Comparison of ENCODE assay signal across 11 cellular contexts in genomic region chr3:134803051-134803505, GRCh38. TPM values are rescaled to one million over a fixed set of nuclear protein-coding genes. Genes with fewer than 3 reads are reported as not detected.
DNase-seq lines count a peak whose midpoint lies in the region; ATAC-seq and TF ChIP-seq lines count a peak whose summit lies in the region.
"Had no signal": no experiment of that assay in that cellular context is flagged by ENCODE, and none has a peak within 500 bp of the region (broad histone marks: within the 10 kb centered on the region; RNA-seq: fewer than 3 reads in every experiment).

No MANE protein-coding gene starts in this region.

- H3F3A ChIP-seq in PC-9 (ENCODE audit: insufficient read depth, low read depth): no peaks in the 10 kb centered on the region

- H3K27me3 ChIP-seq in effector memory CD4-positive, alpha-beta T cell (replicated peaks; ENCODE audit: control insufficient read depth, insufficient read depth, low read length, poor library complexity, severe bottlenecking): no peaks in the 10 kb centered on the region
- H3K27me3 ChIP-seq in PC-9 (ENCODE audit: insufficient read depth, low read depth): peaks cover 77% of the 10 kb centered on the region

- ATAC-seq in HG02623 (IDR thresholded peaks at IDR 0.05; ENCODE audit: unreplicated experiment): peak; percentile 59

- CTCF ChIA-PET in PC-9 (lab: Charles Lee): no interaction called here

- H3K4me3 ChIP-seq in Jurkat, Clone E6-1 (ENCODE audit: low read length): no peak overlapping the region
- H3K4me3 ChIP-seq in effector memory CD4-positive, alpha-beta T cell (ENCODE audit: insufficient read depth, low read depth, low read length, poor library complexity, severe bottlenecking): no peak overlapping the region
- no peak overlapping the region for H3K4me3 ChIP-seq in PC-9

- H3K4me1 ChIP-seq in effector memory CD4-positive, alpha-beta T cell (ENCODE audit: control insufficient read depth, insufficient read depth, low read length, poor library complexity, severe bottlenecking): no peaks in the 10 kb centered on the region
- no peaks in the 10 kb centered on the region for H3K4me1 ChIP-seq in PC-9 (replicated peaks; ENCODE audit: insufficient read depth)

- H3K9me3 ChIP-seq in effector memory CD4-positive, alpha-beta T cell (ENCODE audit: control insufficient read depth, low read length): no peaks in the 10 kb centered on the region
- H3K9me3 ChIP-seq in PC-9 (ENCODE audit: insufficient read depth, low read depth): no peaks in the 10 kb centered on the region

- BruUV-seq in PC-9 (replicated peaks; lab: Mats Ljungman, UMichigan): no TSS peak

- H3K4me2 ChIP-seq in PC-9: no peak overlapping the region

- no peaks in the 10 kb centered on the region for H3K9me2 ChIP-seq in PC-9 (ENCODE audit: insufficient read depth)

- TF ChIP-seq CTCF in PC-9 (conservative IDR thresholded peaks at IDR 0.05): no peak

- no peaks in the 10 kb centered on the region for H3K36me3 ChIP-seq in effector memory CD4-positive, alpha-beta T cell (ENCODE audit: control insufficient read depth, insufficient read depth, low read length)
- H3K36me3 ChIP-seq in PC-9 (ENCODE audit: low read depth): no peaks in the 10 kb centered on the region

- DNase-seq in stimulated activated CD4-positive, alpha-beta T cell treated with anti-CD3 and anti-CD28 coated beads, TNF-alpha, amount 100 ng/mL, for 48 hours (ENCODE audit: low read depth in 3 of 3): peak in 2 of 3 donors; percentile 20 to 23
- no peak for DNase-seq in stimulated activated CD4-positive, alpha-beta T cell treated with anti-CD3 and anti-CD28 coated beads, Interleukin-4, amount 100 ng/mL, for 24 hours
- DNase-seq in Jurkat, Clone E6-1 (ENCODE audit: low read depth, low spot score): peak; percentile 25
- DNase-seq in NCI-H524 treated with DMSO at 0.1 percent for 48 hours (lab: John Stamatoyannopoulos, UW): no peak
- DNase-seq in C1 segment of cervical spinal cord (lab: John Stamatoyannopoulos, UW): no peak
- DNase-seq in effector memory CD4-positive, alpha-beta T cell: no peak
- no peak for DNase-seq in PC-9
- DNase-seq: glutamatergic neuron, NCI-H526 treated with DMSO at 0.1 percent for 48 hours had no signal

- H3K27ac ChIP-seq in effector memory CD4-positive, alpha-beta T cell (ENCODE audit: insufficient read depth, low read length, poor library complexity, severe bottlenecking): no peak overlapping the region
- H3K27ac ChIP-seq in PC-9: no peak overlapping the region
- H3K27ac ChIP-seq: C4-2B had no signal

- POLR2A ChIA-PET in PC-9 (lab: Charles Lee; ENCODE audit: unreplicated experiment): no interaction called here

- H4K20me1 ChIP-seq in PC-9 (ENCODE audit: insufficient read depth): no peaks in the 10 kb centered on the region

- H2AFZ ChIP-seq in PC-9: no peak overlapping the region

- H3K79me2 ChIP-seq in PC-9 (ENCODE audit: low read depth): no peaks in the 10 kb centered on the region

- intact Hi-C loops in PC-9 (cut with micrococcal nuclease; ENCODE audit: unreplicated experiment): no loop called here

RNA-seq across cellular contexts. Expression of gene EPHB1, which starts 8.0 kb away (rescaled TPM):
- 3.8 TPM for polyA plus RNA-seq in Jurkat, Clone E6-1 (2012; ENCODE audit: insufficient read depth, insufficient read length)
- 0.15 TPM in 1 of 2 replicates, not detected in the other for total RNA-seq in PC-9 (2021)

Comparison
In these comparisons a context has a peak if more than half of its experiments do, and no peak if none do; other contexts are left out.
1. DNase-seq: peak in stimulated activated CD4-positive, alpha-beta T cell treated with anti-CD3 and anti-CD28 coated beads, TNF-alpha, amount 100 ng/mL, for 48 hours (2 of 3) and Jurkat, Clone E6-1 (single experiment); none in stimulated activated CD4-positive, alpha-beta T cell treated with anti-CD3 and anti-CD28 coated beads, Interleukin-4, amount 100 ng/mL, for 24 hours (single experiment), NCI-H524 treated with DMSO at 0.1 percent for 48 hours (single experiment), C1 segment of cervical spinal cord (0 of 14), effector memory CD4-positive, alpha-beta T cell (0 of 3) and PC-9 (0 of 2).